In the genomic region with DNA sequence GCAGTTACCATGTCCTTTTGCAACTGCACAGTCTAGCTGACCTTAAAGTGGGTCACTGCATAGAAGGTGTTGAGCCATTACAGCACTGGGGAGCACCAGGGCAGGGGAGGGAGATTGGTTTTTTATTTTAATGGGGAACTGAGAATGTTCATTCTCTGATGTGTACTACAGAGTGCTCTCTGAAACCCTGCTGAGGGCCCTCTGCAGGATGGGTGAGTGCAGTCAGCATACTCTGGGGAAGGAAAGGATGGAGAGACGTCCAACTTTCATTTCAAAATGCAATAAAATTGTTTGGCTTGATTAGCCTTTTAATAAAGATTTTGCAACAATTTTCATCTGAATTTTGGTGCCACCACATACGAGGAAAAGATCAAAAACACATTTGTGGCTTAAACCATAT, we compare ENCODE assay signal across 15 cellular contexts.
A peak's percentile ranks its signal among the peaks of the same experiment; 100 is the strongest.
DNase-seq lines count a peak whose midpoint lies in the region; ATAC-seq, FAIRE-seq and TF ChIP-seq lines count a peak whose summit lies in the region.
"Had no signal": no experiment of that assay in that cellular context is flagged by ENCODE, and none has a peak within 500 bp of the region (broad histone marks: within the 10 kb centered on the region; RNA-seq: fewer than 3 reads in every experiment).

No MANE protein-coding gene starts in this region.

- no peak overlapping the region for H3K27ac ChIP-seq in A549
- no peak overlapping the region for H3K27ac ChIP-seq in GM12878 (ENCODE audit: control insufficient read depth, insufficient read depth)
- no peak overlapping the region for H3K27ac ChIP-seq in uterus

- ATAC-seq in A549: peak; percentile 51 to 61; a peak in 4 of 6 replicates
- peak; percentile 48 for ATAC-seq in GM12878
- ATAC-seq in HG02840 (IDR thresholded peaks at IDR 0.05; ENCODE audit: low FRiP score, unreplicated experiment): no peak
- ATAC-seq: CD8-positive, alpha-beta T cell had no signal

- H3K4me3 ChIP-seq in A549: no peak overlapping the region
- H3K4me3 ChIP-seq in Loucy (ENCODE audit: low read length, poor library complexity, severe bottlenecking): no peak overlapping the region
- H3K4me3 ChIP-seq in GM12878: no peak overlapping the region
- no peak overlapping the region for H3K4me3 ChIP-seq in uterus

- no peak for TF ChIP-seq RAD21 in A549 (conservative IDR thresholded peaks at IDR 0.05 in 1 of 2, IDR thresholded peaks at IDR 0.05 in 1 of 2)
- no peak for TF ChIP-seq RAD21 in GM12878 (IDR thresholded peaks at IDR 0.05; ENCODE audit: insufficient read depth, low read depth, low read length)

- H3K4me2 ChIP-seq in A549 (no peak overlapping the region), Loucy (ENCODE audit: low read depth, low read length, poor library complexity, severe bottlenecking) (no peak overlapping the region), GM12878 (ENCODE audit: control insufficient read depth, insufficient read depth) (no peak overlapping the region)

- BruUV-seq in GM12878 (replicated peaks; lab: Mats Ljungman, UMichigan): no TSS peak

- SMC1A ChIA-PET in GM12878 (lab: Charles Lee; ENCODE audit: uncharacterized antibody, unreplicated experiment): interaction anchor here (1.1 to 1.6 kb wide), 5 partner anchors 15 to 432 kb away, joined by 3 to 4 read pairs (median 3); no protein-coding TSS in a partner anchor

- 47% methylated on average over 2 of the region's 2 CpGs for WGBS in A549 (ENCODE audit: missing lambda C conversion rate)
- WGBS in GM12878 (ENCODE audit: insufficient coverage, insufficient replicate concordance, low lambda C conversion rate, missing lambda C conversion rate): 6% methylated on average over 2 of the region's 2 CpGs

- TF ChIP-seq CTCF in A549 (IDR thresholded peaks at IDR 0.05) (no peak), Loucy (conservative IDR thresholded peaks at IDR 0.05; ENCODE audit: low read length) (peak; percentile 30), GM12878 (IDR thresholded peaks at IDR 0.05 in 2 of 3, conservative IDR thresholded peaks at IDR 0.05 in 1 of 3; ENCODE audit: control insufficient read depth in 2 of 3, extremely low read depth in 1 of 3, insufficient read depth in 1 of 3, low read depth in 3 of 3, low read length in 3 of 3) (0 out of 6 replicates have a peak, but pooled peaks of 1 of the 3 experiments have one; percentile 11), uterus (IDR thresholded peaks at IDR 0.05) (no peak)

- H3K9me3 ChIP-seq in A549: no peaks in the 10 kb centered on the region
- no peaks in the 10 kb centered on the region for H3K9me3 ChIP-seq in Loucy (ENCODE audit: insufficient read depth, low read depth, low read length)
- no peaks in the 10 kb centered on the region for H3K9me3 ChIP-seq in GM12878 (replicated peaks; ENCODE audit: control insufficient read depth, insufficient read depth, low read length)
- no peaks in the 10 kb centered on the region for H3K9me3 ChIP-seq in uterus

- peaks cover 5% of the 10 kb centered on the region; the same call in 1 of the 3 replicates for H3K4me1 ChIP-seq in A549
- peaks cover 14% of the 10 kb centered on the region for H3K4me1 ChIP-seq in Loucy (ENCODE audit: insufficient read depth, low read length, poor library complexity, severe bottlenecking)
- peaks cover 6% of the 10 kb centered on the region for H3K4me1 ChIP-seq in GM12878 (ENCODE audit: control insufficient read depth, insufficient read depth, low read length)
- H3K4me1 ChIP-seq in uterus: no peaks in the 10 kb centered on the region

- H3K27me3 ChIP-seq in Loucy (ENCODE audit: insufficient read depth, low read length, poor library complexity, severe bottlenecking) (no peaks in the 10 kb centered on the region), GM12878 (replicated peaks in 1 of 2; ENCODE audit: control insufficient read depth in 2 of 2, insufficient read depth in 2 of 2, low read length in 1 of 2) (no peaks in the 10 kb centered on the region), uterus (no peaks in the 10 kb centered on the region)

- intact Hi-C loops in GM12878 (cut with micrococcal nuclease; ENCODE audit: unreplicated experiment) (no loop called here), uterus (cut with DNase I; ENCODE audit: low total_unique reads) (no loop called here)

- CTCF ChIA-PET in A549 (lab: Yijun Ruan, JAX): interaction anchor here (0.7 to 3.4 kb wide), 13 partner anchors 9 to 151 kb away, joined by 3 to 16 read pairs (median 3); no protein-coding TSS in a partner anchor
- CTCF ChIA-PET in GM12878 (lab: Yijun Ruan, JAX): interaction anchor here (0.6 to 2.3 kb wide), 5 partner anchors 16 to 955 kb away, joined by 3 to 6 read pairs (median 3); no protein-coding TSS in a partner anchor

- DNase-seq in A549 (ENCODE audit: low read depth in 1 of 2, low spot score in 1 of 2) (no peak), GM18507 (ENCODE audit: extremely low spot score, insufficient read length, low read depth) (no peak), GM12878 (ENCODE audit: low read depth, low spot score) (no peak), uterus (no peak), DMS114 treated with DMSO at 0.1 percent for 48 hours (lab: John Stamatoyannopoulos, UW; ENCODE audit: unreplicated experiment) (no peak)
- DNase-seq: 8988T; C1 segment of cervical spinal cord; CD8-positive, alpha-beta T cell; DMS 273 treated with DMSO at 0.1 percent for 48 hours; GF-D8; GOT3 had no signal

- TF ChIP-seq EP300 in A549 (IDR thresholded peaks at IDR 0.05) (no peak), GM12878 (IDR thresholded peaks at IDR 0.05; ENCODE audit: borderline replicate concordance in 1 of 2, control insufficient read depth in 1 of 2, low read depth in 2 of 2, low read length in 2 of 2) (no peak)

- H3K79me2 ChIP-seq in Loucy (ENCODE audit: insufficient read depth, low read length) (no peaks in the 10 kb centered on the region), GM12878 (ENCODE audit: control insufficient read depth, insufficient read depth, low read length) (no peaks in the 10 kb centered on the region)

- H4K20me1 ChIP-seq in Loucy (ENCODE audit: insufficient read depth, low read length, poor library complexity, severe bottlenecking) (no peaks in the 10 kb centered on the region), GM12878 (ENCODE audit: control insufficient read depth, insufficient read depth) (no peaks in the 10 kb centered on the region)

- no peak overlapping the region for H3K9ac ChIP-seq in Loucy (ENCODE audit: low read depth, low read length, poor library complexity, severe bottlenecking)
- no peak overlapping the region for H3K9ac ChIP-seq in GM12878 (ENCODE audit: control insufficient read depth, insufficient read depth, low read length)

- RAD21 ChIA-PET in GM12878 (lab: Charles Lee; ENCODE audit: unreplicated experiment): interaction anchor here (1.1 kb wide), 1 partner anchor 412 kb away, joined by 3 read pairs; no protein-coding TSS in a partner anchor

- H3K36me3 ChIP-seq in Loucy (ENCODE audit: insufficient read depth, low read length): no peaks in the 10 kb centered on the region
- H3K36me3 ChIP-seq in GM12878 (ENCODE audit: control insufficient read depth in 2 of 2, insufficient read depth in 2 of 2, low read length in 1 of 2): peaks cover 5 to 25% of the 10 kb centered on the region in 2 experiments
- H3K36me3 ChIP-seq in uterus: no peaks in the 10 kb centered on the region

- no peak overlapping the region for H2AFZ ChIP-seq in Loucy (ENCODE audit: low read length)
- H2AFZ ChIP-seq in GM12878 (ENCODE audit: control insufficient read depth, low read depth, low read length): no peak overlapping the region

- H3F3A ChIP-seq in Loucy (ENCODE audit: low read depth): no peaks in the 10 kb centered on the region

- in situ Hi-C loops in GM12878 (cut with MboI): no loop called here

- FAIRE-seq in A549 (lab: Jason Lieb, UNC) (no peak), GM18507 (lab: Jason Lieb, UNC) (peak; percentile 24), GM12878 (lab: Jason Lieb, UNC) (no peak)
- FAIRE-seq: D721Med, GM12892 had no signal

- POLR2A ChIA-PET in A549 (lab: Yijun Ruan, JAX) (no interaction called here), GM12878 (lab: Charles Lee) (interaction anchor here (1.0 kb wide), 1 partner anchor 27 kb away, joined by 3 read pairs; no protein-coding TSS in a partner anchor)

- no peaks in the 10 kb centered on the region for H3K9me2 ChIP-seq in Loucy (replicated peaks; ENCODE audit: low read depth, low read length)

- TF ChIP-seq POLR2A in A549 (IDR thresholded peaks at IDR 0.05; ENCODE audit: low read length) (no peak), GM12878 (IDR thresholded peaks at IDR 0.05; ENCODE audit: low read depth, low read length) (no peak), uterus (IDR thresholded peaks at IDR 0.05) (no peak)

TF ChIP-seq in A549, 52 proteins besides CTCF, POLR2A, EP300 and RAD21 (continues in another document):
- TF ChIP-seq FOSL2 (IDR thresholded peaks at IDR 0.05) (no peak), FOSL2 (CRISPR knock-in tag; IDR thresholded peaks at IDR 0.05) (no peak), NFE2L2 (conservative IDR thresholded peaks at IDR 0.05; ENCODE audit: low read length) (no peak), RCOR1 (IDR thresholded peaks at IDR 0.05; ENCODE audit: low read depth, low read length) (no peak)
- TF ChIP-seq, protein P1, sequence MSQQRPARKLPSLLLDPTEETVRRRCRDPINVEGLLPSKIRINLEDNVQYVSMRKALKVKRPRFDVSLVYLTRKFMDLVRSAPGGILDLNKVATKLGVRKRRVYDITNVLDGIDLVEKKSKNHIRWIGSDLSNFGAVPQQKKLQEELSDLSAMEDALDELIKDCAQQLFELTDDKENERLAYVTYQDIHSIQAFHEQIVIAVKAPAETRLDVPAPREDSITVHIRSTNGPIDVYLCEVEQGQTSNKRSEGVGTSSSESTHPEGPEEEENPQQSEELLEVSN (IDR thresholded peaks at IDR 0.05; ENCODE audit: borderline replicate concordance, low read depth): no peak

TF ChIP-seq in GM12878, 131 proteins besides CTCF, POLR2A, EP300 and RAD21 (continues in another document):
- peak; percentile 33; the same call in 1 of the 2 replicates for TF ChIP-seq SPI1 (IDR thresholded peaks at IDR 0.05; ENCODE audit: borderline replicate concordance, insufficient read depth, low read depth, low read length)
